1 cellular context compared by ENCODE assay signal in genomic region chr5:134570886-134571285, GRCh38.
TF ChIP-seq lines count a peak whose summit lies in the region.

No MANE protein-coding gene starts in this region.

TF ChIP-seq in IMR-90, 13 proteins besides CTCF, POLR2A, EP300 and RAD21 (continued from another document):
- TF ChIP-seq RFX5 (IDR thresholded peaks at IDR 0.05; ENCODE audit: low read depth, low read length) (no peak), NFE2L2 (IDR thresholded peaks at IDR 0.05; ENCODE audit: low read depth, low read length) (no peak)
